Comparison of ENCODE assay signal across 28 cellular contexts in the genomic region with DNA sequence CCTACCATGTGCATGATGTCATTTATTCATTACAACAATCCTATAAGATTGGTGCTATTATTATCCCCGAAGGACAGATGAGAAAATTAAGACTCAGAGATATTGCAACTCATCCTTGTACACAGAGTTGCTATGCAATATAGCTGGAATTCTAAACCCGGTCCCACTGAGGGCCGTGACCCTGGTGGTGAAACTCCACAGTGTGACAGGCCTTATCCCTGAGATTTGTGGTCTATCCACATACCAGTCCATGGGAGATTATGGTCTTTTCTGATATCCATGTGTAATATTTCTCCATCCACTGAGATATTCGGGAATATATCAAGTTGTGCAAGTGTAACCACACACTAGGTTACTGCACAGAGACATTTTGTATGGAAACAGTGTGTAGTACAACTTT.
"Had no signal": no experiment of that assay in that cellular context is flagged by ENCODE, and none has a peak within 500 bp of the region (broad histone marks: within the 10 kb centered on the region; RNA-seq: fewer than 3 reads in every experiment).

No MANE protein-coding gene starts in this region.

- H3K4me2 ChIP-seq: neural progenitor cell, smooth muscle cell had no signal

- H3K9ac ChIP-seq: neural progenitor cell, parathyroid adenoma had no signal

- H3K27me3 ChIP-seq: neural progenitor cell, ovary, right lobe of liver, sigmoid colon, spleen, suprapubic skin, testis, tibial artery, transverse colon, vagina had no signal

- H3K36me3 ChIP-seq: neural progenitor cell, ovary, right lobe of liver, sigmoid colon, spleen, suprapubic skin, tibial artery, transverse colon, vagina had no signal

- H3K9me3 ChIP-seq: ovary, psoas muscle, right lobe of liver, sigmoid colon, spleen, suprapubic skin, testis, tibial artery, transverse colon, vagina had no signal

- H3K4me3 ChIP-seq: neural progenitor cell, ovary, psoas muscle, right lobe of liver, sigmoid colon, skin epidermis, smooth muscle cell, spleen, suprapubic skin, testis, tibial artery, transverse colon, vagina had no signal

- H3K27ac ChIP-seq: neural progenitor cell, ovary, parathyroid adenoma, psoas muscle, right lobe of liver, sigmoid colon, skin epidermis, spleen, suprapubic skin, testis, tibial artery, transverse colon, vagina had no signal

- H3K4me1 ChIP-seq: neural progenitor cell, parathyroid adenoma, psoas muscle, right lobe of liver, sigmoid colon, spleen, suprapubic skin, testis, transverse colon, vagina had no signal

- DNase-seq: natural killer cell; occipital lobe; ovary; posterior cingulate gyrus; psoas muscle; right cardiac atrium; right lobe of liver; sigmoid colon; spleen; stimulated activated CD4-positive, alpha-beta T cell treated with anti-CD3 and anti-CD28 coated beads, Interleukin-12 subunit alpha, Interleukin-12 subunit beta, amount 100 ng/mL, for 4 hours; stimulated activated CD4-positive, alpha-beta T cell treated with anti-CD3 and anti-CD28 coated beads, Interleukin-1b, Interleukin-23, amount 100 ng/mL, for 48 hours; stimulated activated CD4-positive, alpha-beta T cell treated with anti-CD3 and anti-CD28 coated beads, Interleukin-4, amount 100 ng/mL, for 1 hour; stimulated activated CD4-positive, alpha-beta T cell treated with anti-CD3 and anti-CD28 coated beads, Interleukin-4, amount 100 ng/mL, for 4 hours; stimulated activated CD8-positive, alpha-beta memory T cell treated with anti-CD3 and anti-CD28 coated beads, Interleukin-4, amount 100 ng/mL, for 48 hours; stimulated activated naive CD4-positive, alpha-beta T cell; stimulated activated naive CD8-positive, alpha-beta T cell treated with anti-CD3 and anti-CD28 coated beads, Interleukin-15, amount 100 ng/mL, for 72 hours; stimulated activated naive CD8-positive, alpha-beta T cell treated with anti-CD3 and anti-CD28 coated beads, Interleukin-15, Interleukin-2, amounts not matched to agents 100 U/mL and 50 U/mL, for 24 hours; substantia nigra; testis; tibial artery; transverse colon had no signal

- H2AFZ ChIP-seq: neural progenitor cell, parathyroid adenoma had no signal

- FAIRE-seq: urothelium cell line had no signal

- H3K79me2 ChIP-seq: parathyroid adenoma had no signal
